Comparison of ENCODE assay signal across 12 cellular contexts in genomic region chr19:35206379-35206778, GRCh38.
DNase-seq lines count a peak whose midpoint lies in the region; ATAC-seq and TF ChIP-seq lines count a peak whose summit lies in the region.
"Had no signal": no experiment of that assay in that cellular context is flagged by ENCODE, and none has a peak within 500 bp of the region (broad histone marks: within the 10 kb centered on the region; RNA-seq: fewer than 3 reads in every experiment).

No MANE protein-coding gene starts in this region.

- DNase-seq in CD1c-positive myeloid dendritic cell (ENCODE audit: extremely low spot score) = peak; percentile 22
- DNase-seq in activated CD4-positive, alpha-beta T cell treated with anti-CD3 and anti-CD28 coated beads for 48 hours = peak; percentile 42
- DNase-seq in germinal center (ENCODE audit: low spot score) = peak; percentile 44
- no peak for DNase-seq in NCI-H524 treated with DMSO at 0.1 percent for 48 hours (lab: John Stamatoyannopoulos, UW)
- DNase-seq in OCI-M2 (lab: John Stamatoyannopoulos, UW; ENCODE audit: unreplicated experiment) = no peak
- DNase-seq in RWPE1 (ENCODE audit: low spot score) = no peak
- DNase-seq: amniotic stem cell, left ventricle myocardium superior had no signal

- CTCF ChIA-PET in RWPE1 (lab: Yijun Ruan, JAX) = no interaction called here

- POLR2A ChIA-PET in RWPE1 (lab: Yijun Ruan, JAX; ENCODE audit: low non-redundant PET) = no interaction called here

- TF ChIP-seq CTCF in RWPE1 (conservative IDR thresholded peaks at IDR 0.05; ENCODE audit: low read depth) = no peak

- no peak overlapping the region for H3K27ac ChIP-seq in RWPE1
- H3K27ac ChIP-seq: C4-2B, right lobe of liver had no signal

- ATAC-seq in HG02610 (IDR thresholded peaks at IDR 0.05; ENCODE audit: unreplicated experiment) (peak; percentile 39), GM21576 (IDR thresholded peaks at IDR 0.05; ENCODE audit: unreplicated experiment) (no peak)
- ATAC-seq: left ventricle myocardium superior, right lobe of liver had no signal

Comparison
In these comparisons a context has a peak if more than half of its experiments do, and no peak if none do; other contexts are left out.
1. DNase-seq: peak in CD1c-positive myeloid dendritic cell (single experiment), activated CD4-positive, alpha-beta T cell treated with anti-CD3 and anti-CD28 coated beads for 48 hours (single experiment) and germinal center (single experiment); none in NCI-H524 treated with DMSO at 0.1 percent for 48 hours (single experiment), OCI-M2 (single experiment) and RWPE1 (single experiment).